Comparison of ENCODE assay signal across 1 cellular context in the genomic region with DNA sequence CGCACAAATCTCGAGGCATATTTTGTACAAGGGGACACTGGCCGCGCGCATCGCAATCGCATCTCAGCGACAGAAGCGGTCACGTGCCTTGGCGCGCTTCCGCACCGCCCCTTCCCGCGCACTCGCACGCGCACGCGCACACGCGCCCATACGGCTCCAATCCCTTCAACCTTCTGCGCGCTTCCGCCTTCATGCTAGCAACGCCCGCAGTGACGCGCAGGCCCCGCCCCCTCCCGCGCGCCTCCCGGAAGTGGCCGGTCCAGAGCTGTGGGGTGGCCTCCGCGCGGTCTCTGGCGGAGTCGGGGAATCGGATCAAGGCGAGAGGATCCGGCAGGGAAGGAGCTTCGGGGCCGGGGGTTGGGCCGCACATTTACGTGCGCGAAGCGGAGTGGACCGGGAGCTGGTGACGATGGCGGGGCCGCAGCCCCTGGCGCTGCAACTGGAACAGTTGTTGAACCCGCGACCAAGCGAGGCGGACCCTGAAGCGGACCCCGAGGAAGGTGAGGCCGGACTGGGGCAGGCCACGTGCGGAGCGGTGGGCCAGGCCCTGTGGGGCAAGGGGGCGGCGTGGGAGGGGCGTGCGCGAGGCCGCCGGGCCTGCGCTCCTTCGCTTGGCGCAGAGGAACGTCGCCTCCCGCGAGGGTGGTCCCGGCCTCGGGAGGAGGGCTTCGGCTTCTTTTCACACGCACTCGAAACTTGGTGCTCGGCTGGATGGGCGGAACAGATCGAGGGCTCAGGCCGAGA.
TF ChIP-seq lines count a peak whose summit lies in the region.

Gene AATF (plus strand): TSS at position 238 of the 744 bp plus-strand sequence. CDS start 172 bp downstream, at position 410.

TF ChIP-seq in HepG2, 621 proteins besides CTCF, POLR2A, EP300 and RAD21 (continued from another document and continues in another):
- TF ChIP-seq, protein P1, sequence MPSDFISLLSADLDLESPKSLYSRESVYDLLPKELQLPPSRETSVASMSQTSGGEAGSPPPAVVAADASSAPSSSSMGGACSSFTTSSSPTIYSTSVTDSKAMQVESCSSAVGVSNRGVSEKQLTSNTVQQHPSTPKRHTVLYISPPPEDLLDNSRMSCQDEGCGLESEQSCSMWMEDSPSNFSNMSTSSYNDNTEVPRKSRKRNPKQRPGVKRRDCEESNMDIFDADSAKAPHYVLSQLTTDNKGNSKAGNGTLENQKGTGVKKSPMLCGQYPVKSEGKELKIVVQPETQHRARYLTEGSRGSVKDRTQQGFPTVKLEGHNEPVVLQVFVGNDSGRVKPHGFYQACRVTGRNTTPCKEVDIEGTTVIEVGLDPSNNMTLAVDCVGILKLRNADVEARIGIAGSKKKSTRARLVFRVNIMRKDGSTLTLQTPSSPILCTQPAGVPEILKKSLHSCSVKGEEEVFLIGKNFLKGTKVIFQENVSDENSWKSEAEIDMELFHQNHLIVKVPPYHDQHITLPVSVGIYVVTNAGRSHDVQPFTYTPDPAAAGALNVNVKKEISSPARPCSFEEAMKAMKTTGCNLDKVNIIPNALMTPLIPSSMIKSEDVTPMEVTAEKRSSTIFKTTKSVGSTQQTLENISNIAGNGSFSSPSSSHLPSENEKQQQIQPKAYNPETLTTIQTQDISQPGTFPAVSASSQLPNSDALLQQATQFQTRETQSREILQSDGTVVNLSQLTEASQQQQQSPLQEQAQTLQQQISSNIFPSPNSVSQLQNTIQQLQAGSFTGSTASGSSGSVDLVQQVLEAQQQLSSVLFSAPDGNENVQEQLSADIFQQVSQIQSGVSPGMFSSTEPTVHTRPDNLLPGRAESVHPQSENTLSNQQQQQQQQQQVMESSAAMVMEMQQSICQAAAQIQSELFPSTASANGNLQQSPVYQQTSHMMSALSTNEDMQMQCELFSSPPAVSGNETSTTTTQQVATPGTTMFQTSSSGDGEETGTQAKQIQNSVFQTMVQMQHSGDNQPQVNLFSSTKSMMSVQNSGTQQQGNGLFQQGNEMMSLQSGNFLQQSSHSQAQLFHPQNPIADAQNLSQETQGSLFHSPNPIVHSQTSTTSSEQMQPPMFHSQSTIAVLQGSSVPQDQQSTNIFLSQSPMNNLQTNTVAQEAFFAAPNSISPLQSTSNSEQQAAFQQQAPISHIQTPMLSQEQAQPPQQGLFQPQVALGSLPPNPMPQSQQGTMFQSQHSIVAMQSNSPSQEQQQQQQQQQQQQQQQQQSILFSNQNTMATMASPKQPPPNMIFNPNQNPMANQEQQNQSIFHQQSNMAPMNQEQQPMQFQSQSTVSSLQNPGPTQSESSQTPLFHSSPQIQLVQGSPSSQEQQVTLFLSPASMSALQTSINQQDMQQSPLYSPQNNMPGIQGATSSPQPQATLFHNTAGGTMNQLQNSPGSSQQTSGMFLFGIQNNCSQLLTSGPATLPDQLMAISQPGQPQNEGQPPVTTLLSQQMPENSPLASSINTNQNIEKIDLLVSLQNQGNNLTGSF (CRISPR knock-in tag; IDR thresholded peaks at IDR 0.05) = peak; percentile 99
- peak; percentile 99 for TF ChIP-seq ZNF501 (CRISPR knock-in tag; IDR thresholded peaks at IDR 0.05)
- TF ChIP-seq AKAP8 (CRISPR knock-in tag; IDR thresholded peaks at IDR 0.05) = peak; percentile 94; the same call in 1 of the 2 replicates
- TF ChIP-seq ZNF607 (CRISPR knock-in tag; IDR thresholded peaks at IDR 0.05; ENCODE audit: borderline replicate concordance) = peak; percentile 99
- peak; percentile 61; the same call in 1 of the 2 replicates for TF ChIP-seq ZNF318 (CRISPR knock-in tag; IDR thresholded peaks at IDR 0.05)
- peak; percentile 52; the same call in 1 of the 2 replicates for TF ChIP-seq SMAD3 (CRISPR knock-in tag; IDR thresholded peaks at IDR 0.05)
- TF ChIP-seq FOSL1 (CRISPR knock-in tag; IDR thresholded peaks at IDR 0.05; ENCODE audit: borderline replicate concordance) = peak; percentile 46; the same call in 1 of the 2 replicates
- TF ChIP-seq PLRG1 (conservative IDR thresholded peaks at IDR 0.05) = no peak
- TF ChIP-seq KLF15 (CRISPR knock-in tag; IDR thresholded peaks at IDR 0.05; ENCODE audit: borderline replicate concordance) = peak; percentile 96
- TF ChIP-seq MTF1 (CRISPR knock-in tag; IDR thresholded peaks at IDR 0.05) = peak; percentile 91
- peak; percentile 7 for TF ChIP-seq SKI (IDR thresholded peaks at IDR 0.05; ENCODE audit: partially characterized antibody)
- TF ChIP-seq HOXA9 (CRISPR knock-in tag; IDR thresholded peaks at IDR 0.05; ENCODE audit: borderline replicate concordance) = peak; percentile 97
- TF ChIP-seq, protein P2, sequence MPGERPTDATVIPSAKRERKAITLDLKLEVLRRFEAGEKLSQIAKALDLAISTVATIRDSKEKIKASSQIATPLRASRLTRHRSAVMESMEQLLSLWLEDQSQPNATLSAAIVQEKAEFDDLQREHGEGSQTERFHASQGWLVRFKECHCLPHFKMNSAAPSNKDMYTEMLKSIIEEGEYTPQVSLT (CRISPR knock-in tag; IDR thresholded peaks at IDR 0.05; ENCODE audit: borderline replicate concordance, low read depth) = peak; percentile 99
- TF ChIP-seq IRF9 (CRISPR knock-in tag; IDR thresholded peaks at IDR 0.05; ENCODE audit: borderline replicate concordance) = peak; percentile 100
- TF ChIP-seq SMAD1 (CRISPR knock-in tag; IDR thresholded peaks at IDR 0.05; ENCODE audit: borderline replicate concordance, low read depth) = no peak; the same call in 1 of the 2 replicates
- peak; percentile 86 for TF ChIP-seq GATAD1 (CRISPR knock-in tag; IDR thresholded peaks at IDR 0.05)
- TF ChIP-seq FLYWCH1 (CRISPR knock-in tag; IDR thresholded peaks at IDR 0.05) = peak; percentile 95; the same call in 1 of the 2 replicates
- TF ChIP-seq, protein P3, sequence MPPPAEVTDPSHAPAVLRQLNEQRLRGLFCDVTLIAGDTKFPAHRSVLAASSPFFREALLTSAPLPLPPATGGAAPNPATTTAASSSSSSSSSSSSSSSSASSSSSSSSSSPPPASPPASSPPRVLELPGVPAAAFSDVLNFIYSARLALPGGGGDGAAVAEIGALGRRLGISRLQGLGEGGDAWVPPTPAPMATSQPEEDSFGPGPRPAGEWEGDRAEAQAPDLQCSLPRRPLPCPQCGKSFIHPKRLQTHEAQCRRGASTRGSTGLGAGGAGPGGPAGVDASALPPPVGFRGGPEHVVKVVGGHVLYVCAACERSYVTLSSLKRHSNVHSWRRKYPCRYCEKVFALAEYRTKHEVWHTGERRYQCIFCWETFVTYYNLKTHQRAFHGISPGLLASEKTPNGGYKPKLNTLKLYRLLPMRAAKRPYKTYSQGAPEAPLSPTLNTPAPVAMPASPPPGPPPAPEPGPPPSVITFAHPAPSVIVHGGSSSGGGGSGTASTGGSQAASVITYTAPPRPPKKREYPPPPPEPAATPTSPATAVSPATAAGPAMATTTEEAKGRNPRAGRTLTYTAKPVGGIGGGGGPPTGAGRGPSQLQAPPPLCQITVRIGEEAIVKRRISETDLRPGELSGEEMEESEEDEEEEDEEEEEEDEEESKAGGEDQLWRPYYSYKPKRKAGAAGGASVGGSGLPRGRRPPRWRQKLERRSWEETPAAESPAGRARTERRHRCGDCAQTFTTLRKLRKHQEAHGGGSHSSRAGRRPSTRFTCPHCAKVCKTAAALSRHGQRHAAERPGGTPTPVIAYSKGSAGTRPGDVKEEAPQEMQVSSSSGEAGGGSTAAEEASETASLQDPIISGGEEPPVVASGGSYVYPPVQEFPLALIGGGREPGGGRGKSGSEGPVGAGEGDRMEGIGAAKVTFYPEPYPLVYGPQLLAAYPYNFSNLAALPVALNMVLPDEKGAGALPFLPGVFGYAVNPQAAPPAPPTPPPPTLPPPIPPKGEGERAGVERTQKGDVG (CRISPR knock-in tag; IDR thresholded peaks at IDR 0.05; ENCODE audit: borderline replicate concordance) = peak; percentile 97; the same call in 1 of the 2 replicates
- peak; percentile 70; the same call in 1 of the 2 replicates for TF ChIP-seq ZNF629 (CRISPR knock-in tag; conservative IDR thresholded peaks at IDR 0.05)
- peak; percentile 100 for TF ChIP-seq ZMAT3 (CRISPR knock-in tag; conservative IDR thresholded peaks at IDR 0.05)
- TF ChIP-seq NR2F1 (CRISPR knock-in tag; IDR thresholded peaks at IDR 0.05) = no peak
- TF ChIP-seq NR2C2 (CRISPR knock-in tag; IDR thresholded peaks at IDR 0.05; ENCODE audit: borderline replicate concordance) = peak; percentile 68
- TF ChIP-seq PBX2 (CRISPR knock-in tag; IDR thresholded peaks at IDR 0.05) = no peak
- peak; percentile 99 for TF ChIP-seq ZNF136 (CRISPR knock-in tag; IDR thresholded peaks at IDR 0.05; ENCODE audit: low read depth)
- TF ChIP-seq, protein P4, sequence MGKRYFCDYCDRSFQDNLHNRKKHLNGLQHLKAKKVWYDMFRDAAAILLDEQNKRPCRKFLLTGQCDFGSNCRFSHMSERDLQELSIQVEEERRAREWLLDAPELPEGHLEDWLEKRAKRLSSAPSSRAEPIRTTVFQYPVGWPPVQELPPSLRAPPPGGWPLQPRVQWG (CRISPR knock-in tag; IDR thresholded peaks at IDR 0.05; ENCODE audit: borderline replicate concordance, low read depth) = peak; percentile 95; the same call in 1 of the 2 replicates
- peak; percentile 93 for TF ChIP-seq ZNF446 (CRISPR knock-in tag; IDR thresholded peaks at IDR 0.05)
- TF ChIP-seq, protein P5, sequence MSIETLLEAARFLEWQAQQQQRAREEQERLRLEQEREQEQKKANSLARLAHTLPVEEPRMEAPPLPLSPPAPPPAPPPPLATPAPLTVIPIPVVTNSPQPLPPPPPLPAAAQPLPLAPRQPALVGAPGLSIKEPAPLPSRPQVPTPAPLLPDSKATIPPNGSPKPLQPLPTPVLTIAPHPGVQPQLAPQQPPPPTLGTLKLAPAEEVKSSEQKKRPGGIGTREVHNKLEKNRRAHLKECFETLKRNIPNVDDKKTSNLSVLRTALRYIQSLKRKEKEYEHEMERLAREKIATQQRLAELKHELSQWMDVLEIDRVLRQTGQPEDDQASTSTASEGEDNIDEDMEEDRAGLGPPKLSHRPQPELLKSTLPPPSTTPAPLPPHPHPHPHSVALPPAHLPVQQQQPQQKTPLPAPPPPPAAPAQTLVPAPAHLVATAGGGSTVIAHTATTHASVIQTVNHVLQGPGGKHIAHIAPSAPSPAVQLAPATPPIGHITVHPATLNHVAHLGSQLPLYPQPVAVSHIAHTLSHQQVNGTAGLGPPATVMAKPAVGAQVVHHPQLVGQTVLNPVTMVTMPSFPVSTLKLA (IDR thresholded peaks at IDR 0.05) = peak; percentile 32
- TF ChIP-seq MEIS1 (CRISPR knock-in tag; IDR thresholded peaks at IDR 0.05; ENCODE audit: borderline replicate concordance) = peak; percentile 63
- TF ChIP-seq TRIM24 (CRISPR knock-in tag; IDR thresholded peaks at IDR 0.05) = no peak
- TF ChIP-seq PRPF4 (IDR thresholded peaks at IDR 0.05; ENCODE audit: low read depth, low read length, poor library complexity, severe bottlenecking) = no peak
- peak; percentile 98 for TF ChIP-seq REL (CRISPR knock-in tag; conservative IDR thresholded peaks at IDR 0.05)
